8 cellular contexts compared by ENCODE assay signal in the genomic region with DNA sequence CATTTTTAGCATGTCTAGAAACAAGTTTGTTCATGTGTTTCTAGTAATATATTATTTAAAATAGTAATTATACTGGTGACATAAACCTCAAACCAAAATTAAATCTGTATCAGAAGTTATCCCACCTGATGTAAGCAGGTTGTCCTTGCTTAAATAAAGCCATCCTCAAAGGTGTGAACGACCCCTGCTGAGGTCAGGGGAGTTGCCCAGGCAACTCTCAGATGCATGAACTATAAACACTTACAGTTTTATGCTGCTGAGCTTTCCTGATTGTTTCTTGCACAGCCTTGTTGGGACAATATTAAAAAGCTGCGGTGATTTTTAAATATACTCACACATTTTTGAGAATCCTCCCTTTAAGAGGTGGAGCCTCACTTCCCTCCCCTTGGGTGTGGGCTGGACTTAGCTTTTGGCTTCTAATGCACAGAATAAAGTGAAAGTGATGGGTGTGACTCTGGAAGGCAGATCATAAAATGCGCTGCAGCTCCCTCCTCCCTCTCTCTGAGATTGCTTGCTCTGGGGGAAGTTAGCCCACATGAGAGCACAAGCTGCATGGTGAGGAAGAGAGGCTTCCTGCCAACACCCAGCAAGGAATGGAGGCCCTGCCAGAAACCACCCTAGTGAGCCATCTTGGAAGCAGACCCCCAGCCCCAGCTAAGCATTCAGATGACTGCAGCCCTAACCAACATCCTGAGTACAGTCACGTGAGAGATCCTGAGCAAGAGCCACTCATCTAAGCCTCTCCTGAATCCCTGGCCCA.
DNase-seq lines count a peak whose midpoint lies in the region; ATAC-seq and TF ChIP-seq lines count a peak whose summit lies in the region.

No MANE protein-coding gene starts in this region.

- H3K4me1 ChIP-seq in heart right ventricle = peaks cover 0 to 26% (median 11%) of the 10 kb centered on the region in 9 donors

- 41 to 47% methylated on average over 4 of the region's 4 CpGs for WGBS in heart right ventricle, 2 donors

- H3K4me3 ChIP-seq in heart right ventricle = peak overlapping the region in 3 of 10 donors; percentile 8 to 33 (median 14)

- no peaks in the 10 kb centered on the region for H3K9me3 ChIP-seq in heart right ventricle

- peak overlapping the region in 6 of 10 donors; percentile 3 to 52 (median 26) for H3K27ac ChIP-seq in heart right ventricle

- no peaks in the 10 kb centered on the region for H3K27me3 ChIP-seq in heart right ventricle

- DNase-seq in NCI-H1417 (lab: John Stamatoyannopoulos, UW) (peak in 2 of 3 experiments; percentile 19 to 31), NCI-H1417 treated with DMSO at 0.1 percent for 48 hours (lab: John Stamatoyannopoulos, UW) (no peak), NCI-H774 (lab: John Stamatoyannopoulos, UW) (peak; percentile 41), heart right ventricle (peak in 1 of 2 donors; percentile 57)
- peak; percentile 66 for DNase-seq in activated effector memory CD4-positive, alpha-beta T cell treated with anti-CD3 and anti-CD28 coated beads, Interleukin-2, amount 50 U/mL, for 16 hours
- peak; percentile 3 for DNase-seq in stimulated activated CD4-positive, alpha-beta T cell treated with anti-CD3 and anti-CD28 coated beads, Interleukin-2, amount 100 ng/mL, for 4 hours (ENCODE audit: low read depth)
- no peak for DNase-seq in effector CD4-positive, alpha-beta T cell

- TF ChIP-seq CTCF in heart right ventricle (IDR thresholded peaks at IDR 0.05) = no peak

- H3K36me3 ChIP-seq in heart right ventricle = no peaks in the 10 kb centered on the region

- intact Hi-C loops in heart right ventricle (cut with DNase I) = no loop called here

- ATAC-seq in HG02938 (IDR thresholded peaks at IDR 0.05; ENCODE audit: unreplicated experiment) (peak; percentile 73), heart right ventricle (peak; percentile 79 to 94 (median 90))

Comparison
In these comparisons a context has a peak if more than half of its experiments do, and no peak if none do; other contexts are left out.
1. DNase-seq: peak in NCI-H1417 (2 of 3), NCI-H774 (single experiment), activated effector memory CD4-positive, alpha-beta T cell treated with anti-CD3 and anti-CD28 coated beads, Interleukin-2, amount 50 U/mL, for 16 hours (single experiment) and stimulated activated CD4-positive, alpha-beta T cell treated with anti-CD3 and anti-CD28 coated beads, Interleukin-2, amount 100 ng/mL, for 4 hours (single experiment); none in NCI-H1417 treated with DMSO at 0.1 percent for 48 hours (single experiment) and effector CD4-positive, alpha-beta T cell (single experiment).